8 cellular contexts compared by ENCODE assay signal in genomic region chr17:59221159-59221847, GRCh38. TPM values are rescaled to one million over a fixed set of nuclear protein-coding genes. Genes with fewer than 3 reads are reported as not detected.
DNase-seq lines count a peak whose midpoint lies in the region; ATAC-seq lines count a peak whose summit lies in the region.

No MANE protein-coding gene starts in this region.

- H2AFZ ChIP-seq in Karpas-422 (ENCODE audit: low read length): peak overlapping the region; percentile 97

- H3K4me1 ChIP-seq in CD8-positive, alpha-beta memory T cell (ENCODE audit: insufficient read depth, low read length): peaks cover 5% of the 10 kb centered on the region
- H3K4me1 ChIP-seq in Karpas-422 (ENCODE audit: low read length) (peaks cover 13% of the 10 kb centered on the region), mononuclear cell (ENCODE audit: insufficient read depth, low read length) (peaks cover 12% of the 10 kb centered on the region), urinary bladder (ENCODE audit: insufficient read depth) (no peaks in the 10 kb centered on the region)

- H3K27ac ChIP-seq in CD8-positive, alpha-beta memory T cell (ENCODE audit: low read depth, low read length): peak overlapping the region; percentile 96
- H3K27ac ChIP-seq in Karpas-422 (ENCODE audit: low read length) (no peak overlapping the region), urinary bladder (ENCODE audit: low read depth) (no peak overlapping the region)

- H3K9me2 ChIP-seq in Karpas-422 (replicated peaks; ENCODE audit: insufficient read depth, low read length): no peaks in the 10 kb centered on the region

- H3K36me3 ChIP-seq in CD8-positive, alpha-beta memory T cell (ENCODE audit: insufficient read depth, low read length): no peaks in the 10 kb centered on the region
- no peaks in the 10 kb centered on the region for H3K36me3 ChIP-seq in Karpas-422 (ENCODE audit: insufficient read depth, low read length)
- H3K36me3 ChIP-seq in urinary bladder (ENCODE audit: insufficient read depth): no peaks in the 10 kb centered on the region

- no peak for DNase-seq in CD8-positive, alpha-beta memory T cell
- DNase-seq in Karpas-422: peak; percentile 14
- no peak for DNase-seq in central memory CD8-positive, alpha-beta T cell (ENCODE audit: low spot score in 2 of 2)
- DNase-seq in activated CD4-positive, CD25-positive, alpha-beta regulatory T cell treated with anti-CD3 and anti-CD28 coated beads, Interleukin-2, amount 50 U/mL, for 72 hours: no peak
- DNase-seq in AG08395 (ENCODE audit: low spot score): no peak

- H3K4me1 Mint-ChIP-seq in CD8-positive, alpha-beta memory T cell: peaks cover 12 to 20% (median 16%) of the 10 kb centered on the region in 3 donors
- peaks cover 14% of the 10 kb centered on the region for H3K4me1 Mint-ChIP-seq in central memory CD8-positive, alpha-beta T cell

- peak overlapping the region; percentile 89 for H3K4me2 ChIP-seq in Karpas-422 (ENCODE audit: low read depth, low read length, poor library complexity, severe bottlenecking)

- CTCF ChIA-PET in CD8-positive, alpha-beta memory T cell (lab: Charles Lee): interaction anchor here (1.9 to 2.0 kb wide), 2 partner anchors 10 to 20 kb away, joined by 7 to 19 read pairs; partner anchors contain the start of gene SMG8

- H3K4me3 Mint-ChIP-seq in CD8-positive, alpha-beta memory T cell: peak overlapping the region; percentile 97 to 100 (median 99)
- H3K4me3 Mint-ChIP-seq in central memory CD8-positive, alpha-beta T cell: peak overlapping the region; percentile 99

- H3K9me3 ChIP-seq in CD8-positive, alpha-beta memory T cell (ENCODE audit: low read length): no peaks in the 10 kb centered on the region
- no peaks in the 10 kb centered on the region for H3K9me3 ChIP-seq in Karpas-422 (ENCODE audit: low read length)
- no peaks in the 10 kb centered on the region for H3K9me3 ChIP-seq in mononuclear cell (ENCODE audit: low read depth, low read length)

- peak overlapping the region; percentile 74 for H3K9ac ChIP-seq in Karpas-422 (ENCODE audit: low read length)

- WGBS in urinary bladder: 10% methylated on average over 17 of the region's 17 CpGs

- H3K27me3 ChIP-seq in CD8-positive, alpha-beta memory T cell (ENCODE audit: insufficient read depth, low read length, poor library complexity, severe bottlenecking): no peaks in the 10 kb centered on the region
- H3K27me3 ChIP-seq in Karpas-422 (ENCODE audit: low read length) (no peaks in the 10 kb centered on the region), mononuclear cell (ENCODE audit: insufficient read depth, low read length) (no peaks in the 10 kb centered on the region)

- H3K36me3 Mint-ChIP-seq in CD8-positive, alpha-beta memory T cell: peaks cover 3 to 7% (median 3%) of the 10 kb centered on the region in 3 donors
- peaks cover 8% of the 10 kb centered on the region for H3K36me3 Mint-ChIP-seq in central memory CD8-positive, alpha-beta T cell (ENCODE audit: insufficient read depth)

- POLR2A ChIA-PET in CD8-positive, alpha-beta memory T cell (lab: Charles Lee): interaction anchor here (1.6 kb wide), 1 partner anchor 115 kb away, joined by 7 read pairs; the partner anchor contains the start of gene TRIM37

- H4K20me1 ChIP-seq in Karpas-422 (ENCODE audit: insufficient read depth, low read depth, low read length): no peaks in the 10 kb centered on the region

- H3K27me3 Mint-ChIP-seq in CD8-positive, alpha-beta memory T cell: peaks cover 0 to 1% of the 10 kb centered on the region in 2 donors
- H3K27me3 Mint-ChIP-seq in central memory CD8-positive, alpha-beta T cell: no peaks in the 10 kb centered on the region

- H3K4me3 ChIP-seq in CD8-positive, alpha-beta memory T cell (ENCODE audit: low read length): peak overlapping the region; percentile 100
- H3K4me3 ChIP-seq in Karpas-422 (ENCODE audit: low read length) (peak overlapping the region; percentile 79), mononuclear cell (ENCODE audit: low read length) (peak overlapping the region; percentile 89), urinary bladder (ENCODE audit: low read depth, low read length) (peak overlapping the region; percentile 59)

- ATAC-seq in central memory CD8-positive, alpha-beta T cell (replicated peaks; ENCODE audit: extremely low read depth, poor library complexity, severe bottlenecking): no peak
- no peak for ATAC-seq in HG03342 (IDR thresholded peaks at IDR 0.05; ENCODE audit: unreplicated experiment)

- H3K9me3 Mint-ChIP-seq in CD8-positive, alpha-beta memory T cell: no peaks in the 10 kb centered on the region
- no peaks in the 10 kb centered on the region for H3K9me3 Mint-ChIP-seq in central memory CD8-positive, alpha-beta T cell

- no peaks in the 10 kb centered on the region for H3K79me2 ChIP-seq in Karpas-422 (ENCODE audit: low read length)

- H3K27ac Mint-ChIP-seq in CD8-positive, alpha-beta memory T cell: peak overlapping the region; percentile 96 to 100 (median 98)
- peak overlapping the region; percentile 99 for H3K27ac Mint-ChIP-seq in central memory CD8-positive, alpha-beta T cell (ENCODE audit: low read depth)

RNA-seq across cellular contexts. Expression of gene GDPD1, which starts 1.0 kb away (rescaled TPM):
- 1 to 10 TPM; 2.1 to 2.6 TPM for total RNA-seq in CD8-positive, alpha-beta memory T cell
- polyA plus RNA-seq in CD8-positive, alpha-beta memory T cell: 2.3 TPM
- total RNA-seq in Karpas-422 (2014; rRNA removed; shearing (Covaris generic); ENCODE audit: low replicate concordance): 2.5 and 6.2 TPM in 2 replicates
- total RNA-seq in mononuclear cell (0.84 TPM), urinary bladder (3.4 TPM)
- 1.2 TPM for polyA plus RNA-seq in urinary bladder

RNA-seq across cellular contexts. Expression of gene SMG8, which starts 11.5 kb away (rescaled TPM):
- total RNA-seq in CD8-positive, alpha-beta memory T cell: 10 to 100 TPM; 24.7 to 25.1 TPM
- polyA plus RNA-seq in CD8-positive, alpha-beta memory T cell: 12.8 TPM
- 17.4 and 18.3 TPM in 2 replicates for total RNA-seq in Karpas-422 (2014; rRNA removed; shearing (Covaris generic); ENCODE audit: low replicate concordance)
- total RNA-seq in mononuclear cell: 11.9 TPM
- total RNA-seq in urinary bladder: 17.8 TPM
- 9.6 TPM for polyA plus RNA-seq in urinary bladder
